ENCODE assay signal across 1 cellular context in genomic region chr10:24920907-24921881, GRCh38.
TF ChIP-seq lines count a peak whose summit lies in the region.

No MANE protein-coding gene starts in this region.

TF ChIP-seq in GM12878, 131 proteins besides CTCF, POLR2A, EP300 and RAD21 (continued from another document):
- TF ChIP-seq ZSCAN29 (IDR thresholded peaks at IDR 0.05) (no peak), ZBTB40 (IDR thresholded peaks at IDR 0.05; ENCODE audit: borderline replicate concordance) (no peak), ZNF24 (IDR thresholded peaks at IDR 0.05) (no peak), STAT1 (conservative IDR thresholded peaks at IDR 0.05) (no peak), NR2C1 (IDR thresholded peaks at IDR 0.05) (no peak), TCF12 (IDR thresholded peaks at IDR 0.05; ENCODE audit: low read depth, low read length) (peak; percentile 65; the same call in 1 of the 2 replicates), ATF7 (IDR thresholded peaks at IDR 0.05; ENCODE audit: low read depth) (peak; percentile 69), MTA3 (IDR thresholded peaks at IDR 0.05; ENCODE audit: borderline replicate concordance, low read length) (no peak), POLR2AphosphoS2 (IDR thresholded peaks at IDR 0.05; ENCODE audit: low read depth, low read length) (no peak), SMAD5 (IDR thresholded peaks at IDR 0.05; ENCODE audit: low read depth) (no peak), NRF1 (conservative IDR thresholded peaks at IDR 0.05; ENCODE audit: low read depth, low read length) (no peak), MYB (IDR thresholded peaks at IDR 0.05; ENCODE audit: borderline replicate concordance, low read depth, low read length) (peak; percentile 60; the same call in 1 of the 2 replicates), ZNF274 (IDR thresholded peaks at IDR 0.05; ENCODE audit: insufficient read depth, insufficient read length) (no peak), HDAC6 (IDR thresholded peaks at IDR 0.05; ENCODE audit: unreplicated experiment) (no peak), CUX1 (IDR thresholded peaks at IDR 0.05; ENCODE audit: insufficient replicate concordance, low read depth, low read length) (no peak), SRF (IDR thresholded peaks at IDR 0.05; ENCODE audit: low read depth in 2 of 2, low read length in 2 of 2) (peak in 1 of 2 experiments; percentile 51; a peak in 1 of 4 replicates), PBX3 (IDR thresholded peaks at IDR 0.05; ENCODE audit: insufficient replicate concordance, low read depth, low read length) (peak; percentile 41), RCOR1 (conservative IDR thresholded peaks at IDR 0.05; ENCODE audit: low read depth, low read length) (0 out of 2 replicates have a peak, but pooled peaks have one; percentile 49), ZNF207 (IDR thresholded peaks at IDR 0.05; ENCODE audit: borderline replicate concordance) (0 out of 2 replicates have a peak, but pooled peaks have one; percentile 27), HCFC1 (IDR thresholded peaks at IDR 0.05; ENCODE audit: low read length) (no peak), ELK1 (IDR thresholded peaks at IDR 0.05; ENCODE audit: low read depth, low read length) (no peak), MXI1 (IDR thresholded peaks at IDR 0.05; ENCODE audit: low read depth, low read length) (no peak), ZBTB4 (CRISPR knock-in tag; IDR thresholded peaks at IDR 0.05) (no peak), SREBF1 (IDR thresholded peaks at IDR 0.05; ENCODE audit: low read length) (no peak), RB1 (IDR thresholded peaks at IDR 0.05; ENCODE audit: borderline replicate concordance) (no peak), BCL11A (IDR thresholded peaks at IDR 0.05; ENCODE audit: low read depth, low read length) (peak; percentile 96), BMI1 (IDR thresholded peaks at IDR 0.05; ENCODE audit: borderline replicate concordance) (peak; percentile 29; the same call in 1 of the 2 replicates), SP1 (IDR thresholded peaks at IDR 0.05; ENCODE audit: low read depth, low read length) (peak; percentile 62), NKRF (conservative IDR thresholded peaks at IDR 0.05) (no peak), TAF1 (IDR thresholded peaks at IDR 0.05; ENCODE audit: borderline replicate concordance, low read depth, low read length) (no peak), ZBTB33 (IDR thresholded peaks at IDR 0.05) (no peak), RELB (IDR thresholded peaks at IDR 0.05; ENCODE audit: low read depth) (peak; percentile 86), ASH2L (IDR thresholded peaks at IDR 0.05; ENCODE audit: borderline replicate concordance, low read depth) (no peak), MEF2B (IDR thresholded peaks at IDR 0.05; ENCODE audit: partially characterized antibody, poor library complexity, severe bottlenecking) (peak; percentile 43), MTA2 (IDR thresholded peaks at IDR 0.05; ENCODE audit: low read depth) (peak; percentile 85), RBBP5 (conservative IDR thresholded peaks at IDR 0.05) (no peak), EZH2 (IDR thresholded peaks at IDR 0.05; ENCODE audit: borderline replicate concordance, control insufficient read depth, low read depth, low read length) (no peak), IKZF1 (conservative IDR thresholded peaks at IDR 0.05) (peak; percentile 97), RELA (IDR thresholded peaks at IDR 0.05; ENCODE audit: borderline replicate concordance, partially characterized antibody) (peak; percentile 42)
